Comparison of ENCODE assay signal across 8 cellular contexts in genomic region chr2:204544961-204545860, GRCh38. TPM values are rescaled to one million over a fixed set of nuclear protein-coding genes. Genes with fewer than 3 reads are reported as not detected.
DNase-seq lines count a peak whose midpoint lies in the region; ATAC-seq and TF ChIP-seq lines count a peak whose summit lies in the region.

Gene PARD3B, plus strand, starts transcription at chr2:204545475. Its CDS starts 525 bp downstream, at chr2:204546000.

- H3K9ac ChIP-seq in HUES48 (ENCODE audit: low read depth, low read length) (peak within 1 kb of the TSS; percentile 0), iPS-20b (ENCODE audit: low read depth, low read length) (peak within 1 kb of the TSS; percentile 50; the same call in 1 of the 2 replicates)

- TF ChIP-seq CTCF in sigmoid colon (IDR thresholded peaks at IDR 0.05), result no peak

- H3K27ac ChIP-seq in CD4-positive, alpha-beta memory T cell (ENCODE audit: low read depth, low read length), result no peak within 1 kb of the TSS
- H3K27ac ChIP-seq in HUES48 (ENCODE audit: low read depth, low read length), result no peak within 1 kb of the TSS
- peak within 1 kb of the TSS; percentile 61 for H3K27ac ChIP-seq in caudate nucleus (ENCODE audit: low read depth, low read length)
- H3K27ac ChIP-seq in iPS-20b (ENCODE audit: low read length), result no peak within 1 kb of the TSS
- peak within 1 kb of the TSS; percentile 93 to 95 (median 94) for H3K27ac ChIP-seq in sigmoid colon

- POLR2A ChIA-PET in CD4-positive, alpha-beta memory T cell (lab: Charles Lee; ENCODE audit: partially characterized antibody), result no interaction called here

- 1% methylated on average over 82 of the region's 82 CpGs for WGBS in sigmoid colon, 2 donors

- no peaks in the 10 kb centered on the region for H3K9me3 ChIP-seq in CD4-positive, alpha-beta memory T cell (ENCODE audit: control insufficient read depth in 1 of 2, low read length in 2 of 2)
- H3K9me3 ChIP-seq in HUES48 (ENCODE audit: control insufficient read depth, insufficient read depth, low read length) (no peaks in the 10 kb centered on the region), iPS-20b (ENCODE audit: insufficient read depth, low read depth, low read length) (no peaks in the 10 kb centered on the region), sigmoid colon (no peaks in the 10 kb centered on the region)

- H3K36me3 Mint-ChIP-seq in CD4-positive, alpha-beta memory T cell, result peaks cover 0 to 1% of the 10 kb centered on the region in 2 donors

- intact Hi-C loops in CD4-positive, alpha-beta memory T cell (cut with micrococcal nuclease), result loop anchor here (10.0 kb wide), 1 partner anchor 1130 kb away; no protein-coding TSS in a partner anchor
- intact Hi-C loops in sigmoid colon (cut with DNase I), result loop anchor here (5.0 to 10.0 kb wide), 2 partner anchors 88 to 1140 kb away; partner anchors contain the start of gene NRP2

- peak; percentile 71 for ATAC-seq in GM21381 (IDR thresholded peaks at IDR 0.05; ENCODE audit: unreplicated experiment)
- peak; percentile 95 for ATAC-seq in SK-N-SH treated with all-trans-retinoic acid at 6 μM for 48 hours

- peak within 1 kb of the TSS in 1 of 2 donors; percentile 38 for H3K4me3 ChIP-seq in CD4-positive, alpha-beta memory T cell (ENCODE audit: low read length in 2 of 2)
- H3K4me3 ChIP-seq in HUES48 (ENCODE audit: low read depth, low read length), result peak within 1 kb of the TSS; percentile 49
- H3K4me3 ChIP-seq in iPS-20b (ENCODE audit: low read length), result peak within 1 kb of the TSS; percentile 67
- H3K4me3 ChIP-seq in sigmoid colon, result peak within 1 kb of the TSS; percentile 93 to 99 (median 96)

- H3K9me3 Mint-ChIP-seq in CD4-positive, alpha-beta memory T cell, result peaks cover 0 to 3% (median 0%) of the 10 kb centered on the region in 8 donors

- H3K27ac Mint-ChIP-seq in CD4-positive, alpha-beta memory T cell, result peak within 1 kb of the TSS in 2 of 7 donors; percentile 57 to 72

- peaks cover 10 to 16% (median 14%) of the 10 kb centered on the region in 4 donors for H3K4me1 Mint-ChIP-seq in CD4-positive, alpha-beta memory T cell

- peaks cover 25 to 28% of the 10 kb centered on the region in 2 donors for H3K27me3 Mint-ChIP-seq in CD4-positive, alpha-beta memory T cell

- no peaks in the 10 kb centered on the region for H3K36me3 ChIP-seq in CD4-positive, alpha-beta memory T cell (ENCODE audit: insufficient read depth, low read length)
- H3K36me3 ChIP-seq in HUES48 (ENCODE audit: control insufficient read depth, insufficient read depth, low read length), result no peaks in the 10 kb centered on the region
- no peaks in the 10 kb centered on the region for H3K36me3 ChIP-seq in iPS-20b (ENCODE audit: insufficient read depth, low read depth, low read length)
- no peaks in the 10 kb centered on the region for H3K36me3 ChIP-seq in sigmoid colon

- peaks cover 7% of the 10 kb centered on the region for H3K27me3 ChIP-seq in CD4-positive, alpha-beta memory T cell (ENCODE audit: insufficient read depth, low read length)
- H3K27me3 ChIP-seq in HUES48 (ENCODE audit: control insufficient read depth, insufficient read depth, low read length), result peaks cover 37% of the 10 kb centered on the region
- peaks cover 36% of the 10 kb centered on the region for H3K27me3 ChIP-seq in iPS-20b (ENCODE audit: insufficient read depth, low read length)
- no peaks in the 10 kb centered on the region for H3K27me3 ChIP-seq in sigmoid colon

- peaks cover 9% of the 10 kb centered on the region for H3K4me1 ChIP-seq in CD4-positive, alpha-beta memory T cell (ENCODE audit: insufficient read depth, low read length)
- peaks cover 26% of the 10 kb centered on the region for H3K4me1 ChIP-seq in HUES48 (ENCODE audit: control insufficient read depth, insufficient read depth, low read length)
- peaks cover 10% of the 10 kb centered on the region; the same call in 1 of the 2 replicates for H3K4me1 ChIP-seq in iPS-20b (ENCODE audit: insufficient read depth, low read length)
- H3K4me1 ChIP-seq in sigmoid colon, result peaks cover 0 to 46% (median 33%) of the 10 kb centered on the region in 4 donors

- H3K4me3 Mint-ChIP-seq in CD4-positive, alpha-beta memory T cell, result peak within 1 kb of the TSS; percentile 85 to 94 (median 89)

- TF ChIP-seq POLR2A in sigmoid colon (IDR thresholded peaks at IDR 0.05), result no peak

- no peak for TF ChIP-seq EP300 in sigmoid colon (IDR thresholded peaks at IDR 0.05)

- CTCF ChIA-PET in CD4-positive, alpha-beta memory T cell (lab: Charles Lee; ENCODE audit: partially characterized antibody), result interaction anchor here (1.1 kb wide), 1 partner anchor 47 kb away, joined by 3 read pairs; no protein-coding TSS in a partner anchor

- peak in 4 of 5 donors; percentile 12 to 27 (median 21) for DNase-seq in CD4-positive, alpha-beta memory T cell
- peak in 30 of 61 donors; percentile 1 to 72 (median 37) for DNase-seq in caudate nucleus (lab: John Stamatoyannopoulos, UW)
- DNase-seq in sigmoid colon, result peak; percentile 78
- DNase-seq in NCI-H2029 treated with DMSO at 0.1 percent for 48 hours (lab: John Stamatoyannopoulos, UW), result no peak

TF ChIP-seq in SK-N-SH treated with all-trans-retinoic acid at 6 μM for 48 hours, 23 proteins besides CTCF, POLR2A, EP300 and RAD21:
- TF ChIP-seq OSR1 (CRISPR knock-in tag; IDR thresholded peaks at IDR 0.05) (no peak), ESRRG (CRISPR knock-in tag; IDR thresholded peaks at IDR 0.05) (no peak), PPARA (CRISPR knock-in tag; IDR thresholded peaks at IDR 0.05; ENCODE audit: borderline replicate concordance) (no peak), ZFP3 (CRISPR knock-in tag; IDR thresholded peaks at IDR 0.05) (no peak), SNAI2 (CRISPR knock-in tag; IDR thresholded peaks at IDR 0.05) (no peak), CSDC2 (CRISPR knock-in tag; IDR thresholded peaks at IDR 0.05) (no peak), ZNF70 (CRISPR knock-in tag; IDR thresholded peaks at IDR 0.05) (no peak), TOX (CRISPR knock-in tag; IDR thresholded peaks at IDR 0.05; ENCODE audit: borderline replicate concordance) (no peak), GLIS3 (CRISPR knock-in tag; IDR thresholded peaks at IDR 0.05) (no peak), ISL1 (CRISPR knock-in tag; IDR thresholded peaks at IDR 0.05) (no peak), ZC3H10 (CRISPR knock-in tag; IDR thresholded peaks at IDR 0.05) (no peak), ZNF565 (CRISPR knock-in tag; conservative IDR thresholded peaks at IDR 0.05; ENCODE audit: low read depth) (no peak), TSHZ2 (CRISPR knock-in tag; IDR thresholded peaks at IDR 0.05) (no peak)

RNA-seq across cellular contexts. Expression of gene PARD3B, which starts in this region (rescaled TPM):
- total RNA-seq in CD4-positive, alpha-beta memory T cell, result 1 to 10 TPM; 1.2 to 1.3 TPM
- polyA plus RNA-seq in CD4-positive, alpha-beta memory T cell, result under 1 TPM in 1 of 2 donors, not detected in 1; 0.44 TPM
- total RNA-seq in sigmoid colon, result 10 to 100 TPM; 42.5 to 64.0 (median 52.7) TPM
- 1 to 10 TPM; 3.2 to 6.6 (median 3.7) TPM for polyA plus RNA-seq in sigmoid colon

Comparison
In these comparisons a context has a peak if more than half of its experiments do, and no peak if none do; other contexts are left out.
1. RNA of gene PARD3B (total RNA-seq): 42.5 to 64.0 TPM in sigmoid colon; 1.2 to 1.3 TPM in CD4-positive, alpha-beta memory T cell; every median in the first group is over 10 times any median in the second.
2. H3K27ac ChIP-seq: peak in caudate nucleus (single experiment) and sigmoid colon (4 of 4); none in CD4-positive, alpha-beta memory T cell (single experiment), HUES48 (single experiment) and iPS-20b (single experiment).